30 cellular contexts compared by ENCODE assay signal in genomic region chr1:207673399-207673798, GRCh38. TPM values are rescaled to one million over a fixed set of nuclear protein-coding genes. Genes with fewer than 3 reads are reported as not detected.
"Had no signal": no experiment of that assay in that cellular context is flagged by ENCODE, and none has a peak within 500 bp of the region (broad histone marks: within the 10 kb centered on the region; RNA-seq: fewer than 3 reads in every experiment).

No MANE protein-coding gene starts in this region.

- H3K27ac Mint-ChIP-seq: activated CD4-positive, alpha-beta memory T cell treated with anti-CD3 and anti-CD28 coated beads, Interleukin-2, amount 10 ng/mL, durations not matched to agents 7 days and 5 days; activated naive CD4-positive, alpha-beta T cell treated with anti-CD3 and anti-CD28 coated beads, Interleukin-2, amount 50 U/mL, for 24 hours; memory B cell; nephron; stimulated activated naive CD8-positive, alpha-beta T cell treated with anti-CD3 and anti-CD28 coated beads, Interleukin-15, Interleukin-2, amounts not matched to agents 100 ng/mL and 50 ng/mL, for 24 hours; T-helper 1 cell treated with Interleukin-12 subunit alpha and Interleukin-12 subunit beta and Interleukin-4 antibody, amounts not matched to agents 30 μg/mL and 1 μg/mL, for 36 hours had no signal

- H3K4me1 ChIP-seq: gastrocnemius medialis, parathyroid adenoma had no signal

- ATAC-seq: body of pancreas, gastrocnemius medialis, left cardiac atrium, right cardiac atrium had no signal

- H3K36me3 Mint-ChIP-seq: activated naive CD4-positive, alpha-beta T cell treated with anti-CD3 and anti-CD28 coated beads, Interleukin-2, amount 50 U/mL, for 24 hours; memory B cell had no signal

- H2AFZ ChIP-seq: parathyroid adenoma had no signal

- H3K4me3 Mint-ChIP-seq: activated CD4-positive, alpha-beta memory T cell treated with anti-CD3 and anti-CD28 coated beads, Interleukin-2, amount 10 ng/mL, durations not matched to agents 7 days and 5 days; activated naive CD4-positive, alpha-beta T cell treated with anti-CD3 and anti-CD28 coated beads, Interleukin-2, amount 50 U/mL, for 24 hours; memory B cell; nephron; stimulated activated naive CD8-positive, alpha-beta T cell treated with anti-CD3 and anti-CD28 coated beads, Interleukin-15, Interleukin-2, amounts not matched to agents 100 ng/mL and 50 ng/mL, for 24 hours; T-helper 1 cell treated with Interleukin-12 subunit alpha and Interleukin-12 subunit beta and Interleukin-4 antibody, amounts not matched to agents 30 μg/mL and 1 μg/mL, for 36 hours had no signal

- H3K36me3 ChIP-seq: esophagus muscularis mucosa, gastrocnemius medialis, suprapubic skin, tibial nerve had no signal

- H3K4me3 ChIP-seq: body of pancreas, esophagus muscularis mucosa, gastrocnemius medialis, suprapubic skin, tibial nerve had no signal

- H3K27ac ChIP-seq: body of pancreas, esophagus muscularis mucosa, gastrocnemius medialis, parathyroid adenoma, suprapubic skin, tibial nerve had no signal

- DNase-seq: activated CD4-positive, alpha-beta memory T cell treated with anti-CD3 and anti-CD28 coated beads, Interleukin-2, amount 10 ng/mL, durations not matched to agents 7 days and 5 days; activated CD4-positive, alpha-beta T cell treated with anti-CD3 and anti-CD28 coated beads for 48 hours; activated CD4-positive, CD25-positive, alpha-beta regulatory T cell; activated gamma-delta T cell; activated T-cell treated with anti-CD3 and anti-CD28 coated beads for 4 hours; anterior cingulate cortex; body of pancreas; dermis blood vessel endothelial cell; effector CD8-positive, alpha-beta T cell; gastrocnemius medialis; head of caudate nucleus; hypothalamus; islet precursor cell; left cardiac atrium; nucleus accumbens; right cardiac atrium; stimulated activated CD4-positive, alpha-beta T cell treated with anti-CD3 and anti-CD28 coated beads, Interleukin-12 subunit alpha, Interleukin-12 subunit beta, amount 100 ng/mL, for 4 hours; stimulated activated CD4-positive, alpha-beta T cell treated with anti-CD3 and anti-CD28 coated beads, Interleukin-4, amount 100 ng/mL, for 4 hours; T1000 had no signal

- H3K9ac ChIP-seq: parathyroid adenoma had no signal

- H3K9me3 ChIP-seq: body of pancreas, esophagus muscularis mucosa, gastrocnemius medialis, suprapubic skin, tibial nerve had no signal

- H3K4me1 Mint-ChIP-seq: activated CD4-positive, alpha-beta memory T cell treated with anti-CD3 and anti-CD28 coated beads, Interleukin-2, amount 10 ng/mL, durations not matched to agents 7 days and 5 days; activated naive CD4-positive, alpha-beta T cell treated with anti-CD3 and anti-CD28 coated beads, Interleukin-2, amount 50 U/mL, for 24 hours; nephron had no signal

- H3K9me3 Mint-ChIP-seq: activated CD4-positive, alpha-beta memory T cell treated with anti-CD3 and anti-CD28 coated beads, Interleukin-2, amount 10 ng/mL, durations not matched to agents 7 days and 5 days; activated naive CD4-positive, alpha-beta T cell treated with anti-CD3 and anti-CD28 coated beads, Interleukin-2, amount 50 U/mL, for 24 hours; memory B cell; stimulated activated naive CD8-positive, alpha-beta T cell treated with anti-CD3 and anti-CD28 coated beads, Interleukin-15, Interleukin-2, amounts not matched to agents 100 ng/mL and 50 ng/mL, for 24 hours; T-helper 1 cell treated with Interleukin-12 subunit alpha and Interleukin-12 subunit beta and Interleukin-4 antibody, amounts not matched to agents 30 μg/mL and 1 μg/mL, for 36 hours had no signal

RNA-seq across cellular contexts. Expression of gene CR1L, which starts 28.5 kb away (rescaled TPM):
- total RNA-seq: activated CD4-positive, alpha-beta memory T cell treated with anti-CD3 and anti-CD28 coated beads, Interleukin-2, amount 10 ng/mL, durations not matched to agents 7 days and 5 days; body of pancreas; dermis blood vessel endothelial cell; esophagus muscularis mucosa; gastrocnemius medialis; left cardiac atrium; pulmonary artery endothelial cell; right cardiac atrium; suprapubic skin had no signal
- polyA plus RNA-seq: right cardiac atrium, urinary bladder had no signal
